Comparison of ENCODE assay signal across 2 cellular contexts in genomic region chr2:157302492-157303099, GRCh38.
TF ChIP-seq lines count a peak whose summit lies in the region.

No MANE protein-coding gene starts in this region.

TF ChIP-seq in A549, 52 proteins besides CTCF, POLR2A, EP300 and RAD21:
- no peak for TF ChIP-seq ESRRA (IDR thresholded peaks at IDR 0.05; ENCODE audit: borderline replicate concordance, low read length)
- TF ChIP-seq E2F6 (IDR thresholded peaks at IDR 0.05; ENCODE audit: borderline replicate concordance, low read depth): no peak
- no peak; the same call in 1 of the 2 replicates for TF ChIP-seq RNF2 (IDR thresholded peaks at IDR 0.05; ENCODE audit: borderline replicate concordance, low read depth)
- no peak for TF ChIP-seq NFE2L2 (conservative IDR thresholded peaks at IDR 0.05; ENCODE audit: low read length)
- no peak for TF ChIP-seq EHMT2 (IDR thresholded peaks at IDR 0.05; ENCODE audit: low read depth)
- TF ChIP-seq TFCP2L1 (CRISPR knock-in tag; IDR thresholded peaks at IDR 0.05): no peak
- no peak for TF ChIP-seq PHF8 (IDR thresholded peaks at IDR 0.05; ENCODE audit: borderline replicate concordance, low read depth)
- TF ChIP-seq CEBPB (IDR thresholded peaks at IDR 0.05): 0 out of 4 replicates have a peak, but pooled peaks of 1 of the 2 experiments have one; percentile 22
- TF ChIP-seq SMC3 (IDR thresholded peaks at IDR 0.05): peak; percentile 82
- no peak for TF ChIP-seq ATOH8 (CRISPR knock-in tag; IDR thresholded peaks at IDR 0.05; ENCODE audit: low read depth)

TF ChIP-seq in HepG2, 621 proteins besides CTCF, POLR2A, EP300 and RAD21:
- TF ChIP-seq PTBP1 (IDR thresholded peaks at IDR 0.05; ENCODE audit: low read depth, low read length, poor library complexity, severe bottlenecking) (no peak), ZNF24 (IDR thresholded peaks at IDR 0.05) (no peak), ZSCAN9 (CRISPR knock-in tag; IDR thresholded peaks at IDR 0.05; ENCODE audit: borderline replicate concordance) (no peak), ZFP37 (CRISPR knock-in tag; IDR thresholded peaks at IDR 0.05; ENCODE audit: borderline replicate concordance) (no peak), HIVEP1 (CRISPR knock-in tag; IDR thresholded peaks at IDR 0.05) (no peak), ZNF616 (CRISPR knock-in tag; IDR thresholded peaks at IDR 0.05; ENCODE audit: low read depth) (no peak), CBX2 (IDR thresholded peaks at IDR 0.05; ENCODE audit: low read depth, low read length) (peak; percentile 80; the same call in 1 of the 2 replicates), CBX2 (CRISPR knock-in tag; IDR thresholded peaks at IDR 0.05; ENCODE audit: low read depth) (no peak), MXI1 (IDR thresholded peaks at IDR 0.05; ENCODE audit: borderline replicate concordance, low read depth, low read length) (no peak), GATA4 (IDR thresholded peaks at IDR 0.05; ENCODE audit: borderline replicate concordance, low read depth) (no peak), ZFY (CRISPR knock-in tag; IDR thresholded peaks at IDR 0.05) (no peak), MED8 (CRISPR knock-in tag; IDR thresholded peaks at IDR 0.05; ENCODE audit: insufficient replicate concordance) (no peak), ZNF317 (CRISPR knock-in tag; IDR thresholded peaks at IDR 0.05) (no peak), ZNF432 (CRISPR knock-in tag; IDR thresholded peaks at IDR 0.05; ENCODE audit: borderline replicate concordance) (no peak), ZNF747 (CRISPR knock-in tag; IDR thresholded peaks at IDR 0.05; ENCODE audit: borderline replicate concordance) (no peak), MYPOP (CRISPR knock-in tag; IDR thresholded peaks at IDR 0.05) (no peak), SNAPC5 (CRISPR knock-in tag; IDR thresholded peaks at IDR 0.05; ENCODE audit: borderline replicate concordance) (no peak), ZNF496 (CRISPR knock-in tag; IDR thresholded peaks at IDR 0.05; ENCODE audit: insufficient replicate concordance) (no peak), STAG1 (CRISPR knock-in tag; IDR thresholded peaks at IDR 0.05) (peak; percentile 72), KAT7 (CRISPR knock-in tag; IDR thresholded peaks at IDR 0.05; ENCODE audit: borderline replicate concordance) (no peak), HNRNPLL (IDR thresholded peaks at IDR 0.05; ENCODE audit: low read depth, low read length, poor library complexity, severe bottlenecking) (peak; percentile 20), TAF1 (CRISPR knock-in tag; IDR thresholded peaks at IDR 0.05) (no peak), ZNF556 (CRISPR knock-in tag; IDR thresholded peaks at IDR 0.05; ENCODE audit: borderline replicate concordance) (no peak), DPF2 (CRISPR knock-in tag; IDR thresholded peaks at IDR 0.05; ENCODE audit: borderline replicate concordance, low read depth) (no peak), ZNF30 (CRISPR knock-in tag; IDR thresholded peaks at IDR 0.05) (no peak), REPIN1 (CRISPR knock-in tag; IDR thresholded peaks at IDR 0.05; ENCODE audit: borderline replicate concordance, low read depth) (no peak), ATF7 (IDR thresholded peaks at IDR 0.05) (no peak), ATF7 (CRISPR knock-in tag; IDR thresholded peaks at IDR 0.05) (no peak), MEF2D (CRISPR knock-in tag; IDR thresholded peaks at IDR 0.05) (no peak), SMC3 (IDR thresholded peaks at IDR 0.05; ENCODE audit: low read length) (peak; percentile 54), ZNF772 (CRISPR knock-in tag; IDR thresholded peaks at IDR 0.05) (no peak), ZFX (CRISPR knock-in tag; IDR thresholded peaks at IDR 0.05; ENCODE audit: low read depth) (no peak), ATAD3A (CRISPR knock-in tag; IDR thresholded peaks at IDR 0.05) (no peak), ZNF354B (CRISPR knock-in tag; IDR thresholded peaks at IDR 0.05) (no peak)
